ENCODE assay signal across 16 cellular contexts in genomic region chr16:51416921-51417320, GRCh38.
DNase-seq lines count a peak whose midpoint lies in the region; ATAC-seq, FAIRE-seq and TF ChIP-seq lines count a peak whose summit lies in the region.
"Had no signal": no experiment of that assay in that cellular context is flagged by ENCODE, and none has a peak within 500 bp of the region (broad histone marks: within the 10 kb centered on the region; RNA-seq: fewer than 3 reads in every experiment).

No MANE protein-coding gene starts in this region.

- H3K4me2 ChIP-seq in GM23248 (ENCODE audit: unreplicated experiment) (no peak overlapping the region), astrocyte (ENCODE audit: low read length) (no peak overlapping the region)

- H3K27me3 Mint-ChIP-seq in astrocyte (ENCODE audit: low read depth, unreplicated experiment) = peaks cover 5% of the 10 kb centered on the region

- H3K36me3 ChIP-seq in GM23248 (ENCODE audit: low read depth) = no peaks in the 10 kb centered on the region
- no peaks in the 10 kb centered on the region for H3K36me3 ChIP-seq in astrocyte (ENCODE audit: insufficient read depth, low read length)
- H3K36me3 ChIP-seq: SJSA1 had no signal

- 66 to 67% methylated on average over 6 of the region's 6 CpGs for WGBS in GM23248 (ENCODE audit: low coverage in 1 of 2, low lambda C conversion rate in 2 of 2, missing lambda C conversion rate in 2 of 2), 2 experiments

- H3K27me3 ChIP-seq in GM23248 (replicated peaks; ENCODE audit: insufficient read depth) (no peaks in the 10 kb centered on the region), astrocyte (ENCODE audit: insufficient read depth, low read length) (no peaks in the 10 kb centered on the region)
- H3K27me3 ChIP-seq: SJSA1 had no signal

- H2AFZ ChIP-seq in GM23248 (no peak overlapping the region), astrocyte (ENCODE audit: low read depth, low read length) (no peak overlapping the region)

- in situ Hi-C loops in GM23248 (cut with MboI) = no loop called here

- peak; percentile 12 for DNase-seq in AG04449 (ENCODE audit: low read depth, low spot score)
- peak; percentile 23 for DNase-seq in GM23248
- peak; percentile 54 for DNase-seq in astrocyte (ENCODE audit: low read depth)
- DNase-seq in fibroblast of mammary gland (ENCODE audit: low read depth) = peak; percentile 63
- no peak for DNase-seq in activated naive CD4-positive, alpha-beta T cell (lab: John Stamatoyannopoulos, UW)
- no peak for DNase-seq in stimulated activated naive CD8-positive, alpha-beta T cell treated with anti-CD3 and anti-CD28 coated beads, Interleukin-15, Interleukin-2, amounts not matched to agents 100 U/mL and 50 U/mL, for 24 hours
- DNase-seq in EL = no peak
- DNase-seq: H9, NCI-H1417 treated with DMSO at 0.1 percent for 48 hours, NCI-H1930, NCI-H748 treated with DMSO at 0.1 percent for 48 hours, PC-3 had no signal

- no peak for FAIRE-seq in astrocyte (lab: Jason Lieb, UNC)
- FAIRE-seq: GM19239 had no signal

- no peak overlapping the region for H3K4me3 Mint-ChIP-seq in astrocyte (ENCODE audit: unreplicated experiment)
- H3K4me3 Mint-ChIP-seq: H9 had no signal

- H3K4me1 Mint-ChIP-seq in astrocyte (ENCODE audit: low read depth, unreplicated experiment) = no peaks in the 10 kb centered on the region

- H3K27ac Mint-ChIP-seq in astrocyte (ENCODE audit: unreplicated experiment) = no peak overlapping the region
- H3K27ac Mint-ChIP-seq: H9 had no signal

- H3F3A ChIP-seq in GM23248 (ENCODE audit: insufficient read depth) = no peaks in the 10 kb centered on the region

- TF ChIP-seq CTCF in AG04449 (IDR thresholded peaks at IDR 0.05; ENCODE audit: insufficient read depth, low read length, missing control alignments) = no peak
- TF ChIP-seq CTCF in astrocyte (IDR thresholded peaks at IDR 0.05; ENCODE audit: insufficient read depth, low read depth, low read length) = no peak
- TF ChIP-seq CTCF in fibroblast of mammary gland (conservative IDR thresholded peaks at IDR 0.05; ENCODE audit: control insufficient read depth, insufficient read depth, low read depth, low read length) = no peak

- H3K9ac ChIP-seq in GM23248 = no peak overlapping the region
- no peak overlapping the region for H3K9ac ChIP-seq in astrocyte (ENCODE audit: low read length)

- no peaks in the 10 kb centered on the region for H3K79me2 ChIP-seq in GM23248 (ENCODE audit: insufficient read depth)
- H3K79me2 ChIP-seq in astrocyte (ENCODE audit: insufficient read depth, low read length) = no peaks in the 10 kb centered on the region

- no peaks in the 10 kb centered on the region for H3K9me3 Mint-ChIP-seq in astrocyte (ENCODE audit: unreplicated experiment)

- no peaks in the 10 kb centered on the region for H3K36me3 Mint-ChIP-seq in astrocyte (ENCODE audit: low read depth, unreplicated experiment)

- ATAC-seq in stimulated activated naive CD8-positive, alpha-beta T cell treated with anti-CD3 and anti-CD28 coated beads, Interleukin-15, Interleukin-2, amounts not matched to agents 100 U/mL and 50 U/mL, for 24 hours = no peak
- ATAC-seq in GM18517 (IDR thresholded peaks at IDR 0.05; ENCODE audit: unreplicated experiment) = no peak
- ATAC-seq: PC-3 had no signal

- H4K20me1 ChIP-seq in GM23248 (ENCODE audit: insufficient read depth) = no peaks in the 10 kb centered on the region
- H4K20me1 ChIP-seq in astrocyte (ENCODE audit: insufficient read depth, low read length) = no peaks in the 10 kb centered on the region

- POLR2A ChIA-PET in AG04449 (lab: Yijun Ruan, JAX) = no interaction called here

- CTCF ChIA-PET in AG04449 (lab: Yijun Ruan, JAX) = no interaction called here

- H3K4me3 ChIP-seq in AG04449 (ENCODE audit: low read depth, low read length) = no peak overlapping the region
- no peak overlapping the region for H3K4me3 ChIP-seq in GM23248
- H3K4me3 ChIP-seq in astrocyte (ENCODE audit: insufficient read depth, low read depth, low read length) = no peak overlapping the region
- no peak overlapping the region for H3K4me3 ChIP-seq in fibroblast of mammary gland (ENCODE audit: control insufficient read depth, low read depth, low read length)
- H3K4me3 ChIP-seq: SJSA1 had no signal

- H3K9me3 ChIP-seq in GM23248 (ENCODE audit: low read depth) (no peaks in the 10 kb centered on the region), astrocyte (ENCODE audit: insufficient read depth, low read depth, low read length) (no peaks in the 10 kb centered on the region)
- H3K9me3 ChIP-seq: SJSA1 had no signal

- H3K27ac ChIP-seq in GM23248 (no peak overlapping the region), astrocyte (ENCODE audit: low read depth, low read length) (no peak overlapping the region)
- H3K27ac ChIP-seq: C4-2B, SJSA1 had no signal

- no peaks in the 10 kb centered on the region for H3K4me1 ChIP-seq in GM23248 (ENCODE audit: insufficient read depth)
- H3K4me1 ChIP-seq in astrocyte (ENCODE audit: insufficient read depth, low read length) = no peaks in the 10 kb centered on the region
- H3K4me1 ChIP-seq: SJSA1 had no signal

- H3K9me2 ChIP-seq in GM23248 (ENCODE audit: insufficient read depth) = no peaks in the 10 kb centered on the region

Comparison
In these comparisons a context has a peak if more than half of its experiments do, and no peak if none do; other contexts are left out.
1. DNase-seq: peak in AG04449 (single experiment), GM23248 (single experiment), astrocyte (single experiment) and fibroblast of mammary gland (single experiment); none in activated naive CD4-positive, alpha-beta T cell (0 of 4), stimulated activated naive CD8-positive, alpha-beta T cell treated with anti-CD3 and anti-CD28 coated beads, Interleukin-15, Interleukin-2, amounts not matched to agents 100 U/mL and 50 U/mL, for 24 hours (single experiment) and EL (single experiment).